1 cellular context compared by ENCODE assay signal in genomic region chr7:12687213-12688171, GRCh38.
TF ChIP-seq lines count a peak whose summit lies in the region.

Gene ARL4A, plus strand, starts transcription at chr7:12687633. Its CDS starts 622 bp downstream, at chr7:12688255.

TF ChIP-seq in K562, 482 proteins besides CTCF, POLR2A, EP300 and RAD21 (continued from another document and continues in another):
- TF ChIP-seq, protein P1, sequence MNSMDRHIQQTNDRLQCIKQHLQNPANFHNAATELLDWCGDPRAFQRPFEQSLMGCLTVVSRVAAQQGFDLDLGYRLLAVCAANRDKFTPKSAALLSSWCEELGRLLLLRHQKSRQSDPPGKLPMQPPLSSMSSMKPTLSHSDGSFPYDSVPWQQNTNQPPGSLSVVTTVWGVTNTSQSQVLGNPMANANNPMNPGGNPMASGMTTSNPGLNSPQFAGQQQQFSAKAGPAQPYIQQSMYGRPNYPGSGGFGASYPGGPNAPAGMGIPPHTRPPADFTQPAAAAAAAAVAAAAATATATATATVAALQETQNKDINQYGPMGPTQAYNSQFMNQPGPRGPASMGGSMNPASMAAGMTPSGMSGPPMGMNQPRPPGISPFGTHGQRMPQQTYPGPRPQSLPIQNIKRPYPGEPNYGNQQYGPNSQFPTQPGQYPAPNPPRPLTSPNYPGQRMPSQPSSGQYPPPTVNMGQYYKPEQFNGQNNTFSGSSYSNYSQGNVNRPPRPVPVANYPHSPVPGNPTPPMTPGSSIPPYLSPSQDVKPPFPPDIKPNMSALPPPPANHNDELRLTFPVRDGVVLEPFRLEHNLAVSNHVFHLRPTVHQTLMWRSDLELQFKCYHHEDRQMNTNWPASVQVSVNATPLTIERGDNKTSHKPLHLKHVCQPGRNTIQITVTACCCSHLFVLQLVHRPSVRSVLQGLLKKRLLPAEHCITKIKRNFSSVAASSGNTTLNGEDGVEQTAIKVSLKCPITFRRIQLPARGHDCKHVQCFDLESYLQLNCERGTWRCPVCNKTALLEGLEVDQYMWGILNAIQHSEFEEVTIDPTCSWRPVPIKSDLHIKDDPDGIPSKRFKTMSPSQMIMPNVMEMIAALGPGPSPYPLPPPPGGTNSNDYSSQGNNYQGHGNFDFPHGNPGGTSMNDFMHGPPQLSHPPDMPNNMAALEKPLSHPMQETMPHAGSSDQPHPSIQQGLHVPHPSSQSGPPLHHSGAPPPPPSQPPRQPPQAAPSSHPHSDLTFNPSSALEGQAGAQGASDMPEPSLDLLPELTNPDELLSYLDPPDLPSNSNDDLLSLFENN (IDR thresholded peaks at IDR 0.05; ENCODE audit: low read depth in 2 of 2, low read length in 2 of 2): peak in 1 of 2 experiments; percentile 58; a peak in 1 of 4 replicates
- TF ChIP-seq ZNF507 (tag; conservative IDR thresholded peaks at IDR 0.05) (no peak), FOS (IDR thresholded peaks at IDR 0.05; ENCODE audit: extremely low read depth, insufficient read length) (peak; percentile 91), BDP1 (IDR thresholded peaks at IDR 0.05; ENCODE audit: insufficient read depth, insufficient read length) (no peak), NFXL1 (CRISPR knock-in tag; IDR thresholded peaks at IDR 0.05) (no peak), ZNF77 (CRISPR knock-in tag; IDR thresholded peaks at IDR 0.05) (no peak), PHB2 (IDR thresholded peaks at IDR 0.05; ENCODE audit: low read depth) (no peak), ZNF184 (CRISPR knock-in tag; IDR thresholded peaks at IDR 0.05) (no peak), RBM39 (optimal IDR thresholded peaks at IDR 0.05; ENCODE audit: low read depth, low read length) (no peak), ZC3H4 (CRISPR knock-in tag; IDR thresholded peaks at IDR 0.05; ENCODE audit: borderline replicate concordance) (no peak), FOXA1 (IDR thresholded peaks at IDR 0.05; ENCODE audit: borderline replicate concordance) (no peak), ATF1 (CRISPR knock-in tag; IDR thresholded peaks at IDR 0.05) (no peak), ATF1 (tag; IDR thresholded peaks at IDR 0.05) (peak; percentile 47; the same call in 1 of the 2 replicates), ZNF217 (CRISPR knock-in tag; IDR thresholded peaks at IDR 0.05) (no peak), U2AF1 (optimal IDR thresholded peaks at IDR 0.05; ENCODE audit: low read depth, low read length) (peak; percentile 17), PRPF4 (IDR thresholded peaks at IDR 0.05; ENCODE audit: insufficient read depth, low read depth, low read length, poor library complexity, severe bottlenecking) (peak; percentile 25), CBX8 (IDR thresholded peaks at IDR 0.05; ENCODE audit: borderline replicate concordance, extremely low read depth, low read depth, low read length, poor library complexity, severe bottlenecking) (no peak), ZNF668 (CRISPR knock-in tag; IDR thresholded peaks at IDR 0.05) (no peak), TCF15 (CRISPR knock-in tag; IDR thresholded peaks at IDR 0.05) (no peak), PTTG1 (tag; IDR thresholded peaks at IDR 0.05; ENCODE audit: low read depth) (no peak), DPF2 (IDR thresholded peaks at IDR 0.05) (peak; percentile 71), ZNF699 (CRISPR knock-in tag; IDR thresholded peaks at IDR 0.05; ENCODE audit: insufficient replicate concordance) (no peak), ETV6 (IDR thresholded peaks at IDR 0.05; ENCODE audit: borderline replicate concordance in 1 of 2, low read depth in 2 of 2, low read length in 1 of 2) (no peak), ETV6 (CRISPR knock-in tag; IDR thresholded peaks at IDR 0.05; ENCODE audit: borderline replicate concordance) (no peak), SIX5 (IDR thresholded peaks at IDR 0.05; ENCODE audit: borderline replicate concordance in 1 of 2, insufficient read depth in 1 of 2, low read depth in 1 of 2, low read length in 2 of 2) (no peak), NBN (IDR thresholded peaks at IDR 0.05; ENCODE audit: low read depth) (peak; percentile 73), HOXB6 (CRISPR knock-in tag; IDR thresholded peaks at IDR 0.05; ENCODE audit: borderline replicate concordance) (no peak), ZFPM2 (CRISPR knock-in tag; IDR thresholded peaks at IDR 0.05) (no peak), ZC3H8 (IDR thresholded peaks at IDR 0.05) (peak; percentile 76; the same call in 1 of the 2 replicates), ZBTB2 (IDR thresholded peaks at IDR 0.05) (peak; percentile 76; the same call in 1 of the 2 replicates), RB1 (IDR thresholded peaks at IDR 0.05; ENCODE audit: low read depth) (peak; percentile 65; the same call in 1 of the 2 replicates), HDAC2 (IDR thresholded peaks at IDR 0.05) (peak; percentile 79), ZNF586 (CRISPR knock-in tag; conservative IDR thresholded peaks at IDR 0.05) (no peak), REST (CRISPR knock-in tag; IDR thresholded peaks at IDR 0.05; ENCODE audit: low read depth) (no peak), CXXC5 (CRISPR knock-in tag; IDR thresholded peaks at IDR 0.05) (peak; percentile 60), ZNF75A (CRISPR knock-in tag; IDR thresholded peaks at IDR 0.05) (no peak)
- TF ChIP-seq, protein P2, sequence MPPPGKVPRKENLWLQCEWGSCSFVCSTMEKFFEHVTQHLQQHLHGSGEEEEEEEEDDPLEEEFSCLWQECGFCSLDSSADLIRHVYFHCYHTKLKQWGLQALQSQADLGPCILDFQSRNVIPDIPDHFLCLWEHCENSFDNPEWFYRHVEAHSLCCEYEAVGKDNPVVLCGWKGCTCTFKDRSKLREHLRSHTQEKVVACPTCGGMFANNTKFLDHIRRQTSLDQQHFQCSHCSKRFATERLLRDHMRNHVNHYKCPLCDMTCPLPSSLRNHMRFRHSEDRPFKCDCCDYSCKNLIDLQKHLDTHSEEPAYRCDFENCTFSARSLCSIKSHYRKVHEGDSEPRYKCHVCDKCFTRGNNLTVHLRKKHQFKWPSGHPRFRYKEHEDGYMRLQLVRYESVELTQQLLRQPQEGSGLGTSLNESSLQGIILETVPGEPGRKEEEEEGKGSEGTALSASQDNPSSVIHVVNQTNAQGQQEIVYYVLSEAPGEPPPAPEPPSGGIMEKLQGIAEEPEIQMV (tag; conservative IDR thresholded peaks at IDR 0.05; ENCODE audit: low read depth): no peak
- TF ChIP-seq, protein P3, sequence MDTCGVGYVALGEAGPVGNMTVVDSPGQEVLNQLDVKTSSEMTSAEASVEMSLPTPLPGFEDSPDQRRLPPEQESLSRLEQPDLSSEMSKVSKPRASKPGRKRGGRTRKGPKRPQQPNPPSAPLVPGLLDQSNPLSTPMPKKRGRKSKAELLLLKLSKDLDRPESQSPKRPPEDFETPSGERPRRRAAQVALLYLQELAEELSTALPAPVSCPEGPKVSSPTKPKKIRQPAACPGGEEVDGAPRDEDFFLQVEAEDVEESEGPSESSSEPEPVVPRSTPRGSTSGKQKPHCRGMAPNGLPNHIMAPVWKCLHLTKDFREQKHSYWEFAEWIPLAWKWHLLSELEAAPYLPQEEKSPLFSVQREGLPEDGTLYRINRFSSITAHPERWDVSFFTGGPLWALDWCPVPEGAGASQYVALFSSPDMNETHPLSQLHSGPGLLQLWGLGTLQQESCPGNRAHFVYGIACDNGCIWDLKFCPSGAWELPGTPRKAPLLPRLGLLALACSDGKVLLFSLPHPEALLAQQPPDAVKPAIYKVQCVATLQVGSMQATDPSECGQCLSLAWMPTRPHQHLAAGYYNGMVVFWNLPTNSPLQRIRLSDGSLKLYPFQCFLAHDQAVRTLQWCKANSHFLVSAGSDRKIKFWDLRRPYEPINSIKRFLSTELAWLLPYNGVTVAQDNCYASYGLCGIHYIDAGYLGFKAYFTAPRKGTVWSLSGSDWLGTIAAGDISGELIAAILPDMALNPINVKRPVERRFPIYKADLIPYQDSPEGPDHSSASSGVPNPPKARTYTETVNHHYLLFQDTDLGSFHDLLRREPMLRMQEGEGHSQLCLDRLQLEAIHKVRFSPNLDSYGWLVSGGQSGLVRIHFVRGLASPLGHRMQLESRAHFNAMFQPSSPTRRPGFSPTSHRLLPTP (IDR thresholded peaks at IDR 0.05; ENCODE audit: borderline replicate concordance, extremely low read depth, insufficient read length): no peak
- TF ChIP-seq, protein P4, sequence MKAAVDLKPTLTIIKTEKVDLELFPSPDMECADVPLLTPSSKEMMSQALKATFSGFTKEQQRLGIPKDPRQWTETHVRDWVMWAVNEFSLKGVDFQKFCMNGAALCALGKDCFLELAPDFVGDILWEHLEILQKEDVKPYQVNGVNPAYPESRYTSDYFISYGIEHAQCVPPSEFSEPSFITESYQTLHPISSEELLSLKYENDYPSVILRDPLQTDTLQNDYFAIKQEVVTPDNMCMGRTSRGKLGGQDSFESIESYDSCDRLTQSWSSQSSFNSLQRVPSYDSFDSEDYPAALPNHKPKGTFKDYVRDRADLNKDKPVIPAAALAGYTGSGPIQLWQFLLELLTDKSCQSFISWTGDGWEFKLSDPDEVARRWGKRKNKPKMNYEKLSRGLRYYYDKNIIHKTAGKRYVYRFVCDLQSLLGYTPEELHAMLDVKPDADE (conservative IDR thresholded peaks at IDR 0.05; ENCODE audit: control insufficient read depth, low read depth, low read length): no peak
- TF ChIP-seq, protein P5, sequence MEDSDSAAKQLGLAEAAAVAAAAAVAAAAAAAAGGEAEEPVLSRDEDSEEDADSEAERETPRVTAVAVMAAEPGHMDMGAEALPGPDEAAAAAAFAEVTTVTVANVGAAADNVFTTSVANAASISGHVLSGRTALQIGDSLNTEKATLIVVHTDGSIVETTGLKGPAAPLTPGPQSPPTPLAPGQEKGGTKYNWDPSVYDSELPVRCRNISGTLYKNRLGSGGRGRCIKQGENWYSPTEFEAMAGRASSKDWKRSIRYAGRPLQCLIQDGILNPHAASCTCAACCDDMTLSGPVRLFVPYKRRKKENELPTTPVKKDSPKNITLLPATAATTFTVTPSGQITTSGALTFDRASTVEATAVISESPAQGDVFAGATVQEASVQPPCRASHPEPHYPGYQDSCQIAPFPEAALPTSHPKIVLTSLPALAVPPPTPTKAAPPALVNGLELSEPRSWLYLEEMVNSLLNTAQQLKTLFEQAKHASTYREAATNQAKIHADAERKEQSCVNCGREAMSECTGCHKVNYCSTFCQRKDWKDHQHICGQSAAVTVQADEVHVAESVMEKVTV (CRISPR knock-in tag; IDR thresholded peaks at IDR 0.05): peak; percentile 91
- TF ChIP-seq, protein P6, sequence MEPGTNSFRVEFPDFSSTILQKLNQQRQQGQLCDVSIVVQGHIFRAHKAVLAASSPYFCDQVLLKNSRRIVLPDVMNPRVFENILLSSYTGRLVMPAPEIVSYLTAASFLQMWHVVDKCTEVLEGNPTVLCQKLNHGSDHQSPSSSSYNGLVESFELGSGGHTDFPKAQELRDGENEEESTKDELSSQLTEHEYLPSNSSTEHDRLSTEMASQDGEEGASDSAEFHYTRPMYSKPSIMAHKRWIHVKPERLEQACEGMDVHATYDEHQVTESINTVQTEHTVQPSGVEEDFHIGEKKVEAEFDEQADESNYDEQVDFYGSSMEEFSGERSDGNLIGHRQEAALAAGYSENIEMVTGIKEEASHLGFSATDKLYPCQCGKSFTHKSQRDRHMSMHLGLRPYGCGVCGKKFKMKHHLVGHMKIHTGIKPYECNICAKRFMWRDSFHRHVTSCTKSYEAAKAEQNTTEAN (CRISPR knock-in tag; IDR thresholded peaks at IDR 0.05): no peak; the same call in 1 of the 2 replicates
- TF ChIP-seq, protein P7, sequence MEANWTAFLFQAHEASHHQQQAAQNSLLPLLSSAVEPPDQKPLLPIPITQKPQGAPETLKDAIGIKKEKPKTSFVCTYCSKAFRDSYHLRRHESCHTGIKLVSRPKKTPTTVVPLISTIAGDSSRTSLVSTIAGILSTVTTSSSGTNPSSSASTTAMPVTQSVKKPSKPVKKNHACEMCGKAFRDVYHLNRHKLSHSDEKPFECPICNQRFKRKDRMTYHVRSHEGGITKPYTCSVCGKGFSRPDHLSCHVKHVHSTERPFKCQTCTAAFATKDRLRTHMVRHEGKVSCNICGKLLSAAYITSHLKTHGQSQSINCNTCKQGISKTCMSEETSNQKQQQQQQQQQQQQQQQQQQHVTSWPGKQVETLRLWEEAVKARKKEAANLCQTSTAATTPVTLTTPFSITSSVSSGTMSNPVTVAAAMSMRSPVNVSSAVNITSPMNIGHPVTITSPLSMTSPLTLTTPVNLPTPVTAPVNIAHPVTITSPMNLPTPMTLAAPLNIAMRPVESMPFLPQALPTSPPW (CRISPR knock-in tag; IDR thresholded peaks at IDR 0.05): no peak
